20 cellular contexts compared by ENCODE assay signal in the genomic region with DNA sequence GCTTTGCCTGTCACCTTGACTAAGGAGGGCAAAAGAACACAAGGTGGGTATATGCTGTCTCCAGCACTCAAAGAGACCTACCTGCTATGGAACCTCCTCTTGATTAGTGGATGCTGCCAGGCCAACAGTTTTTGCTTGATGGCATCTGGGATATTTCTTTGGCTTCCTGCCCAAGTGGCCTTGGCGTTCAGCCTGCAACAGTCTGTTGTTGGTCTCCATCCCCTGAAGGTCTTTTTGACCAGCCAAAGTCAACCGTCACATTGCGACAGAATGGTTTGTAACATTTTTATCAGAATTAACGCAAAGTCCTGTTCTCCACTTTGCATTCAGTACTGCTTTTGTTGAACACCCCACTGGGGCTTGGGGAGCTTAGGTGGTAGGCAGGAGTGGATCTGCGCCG. TPM values are rescaled to one million over a fixed set of nuclear protein-coding genes. Genes with fewer than 3 reads are reported as not detected.
DNase-seq lines count a peak whose midpoint lies in the region; ATAC-seq, FAIRE-seq and TF ChIP-seq lines count a peak whose summit lies in the region.
"Had no signal": no experiment of that assay in that cellular context is flagged by ENCODE, and none has a peak within 500 bp of the region (broad histone marks: within the 10 kb centered on the region; RNA-seq: fewer than 3 reads in every experiment).

No MANE protein-coding gene starts in this region.

- no peak overlapping the region for H3K4me2 ChIP-seq in HepG2 (ENCODE audit: low read depth, low read length)
- H3K4me2 ChIP-seq in neuronal stem cell (ENCODE audit: insufficient read depth, low read length, poor library complexity, severe bottlenecking) = no peak overlapping the region

- POLR2A ChIA-PET in HepG2 (lab: Yijun Ruan, JAX) = no interaction called here

- H3K4ac ChIP-seq in neuronal stem cell (ENCODE audit: low read length) = no peak overlapping the region

- no peak overlapping the region for H4K8ac ChIP-seq in neuronal stem cell (ENCODE audit: low read depth, low read length)

- TF ChIP-seq EP300 in HepG2 (IDR thresholded peaks at IDR 0.05; ENCODE audit: low read depth in 2 of 2, low read length in 2 of 2) = no peak
- no peak for TF ChIP-seq EP300 in HepG2 (CRISPR knock-in tag; IDR thresholded peaks at IDR 0.05; ENCODE audit: borderline replicate concordance)

- no peak overlapping the region for H2BK5ac ChIP-seq in neuronal stem cell (ENCODE audit: low read length)

- in situ Hi-C loops in HepG2 (cut with HindIII; ENCODE audit: extremely low pct_ligation_motif_present, low pct_unique_long_range_greater_than_20kb) = no loop called here
- in situ Hi-C loops in KBM-7 (cut with MboI; ENCODE audit: low pct_unique_long_range_greater_than_20kb, low sequenced_read_pairs) = no loop called here

- no peak; the same call in 2 of the 3 replicates for ATAC-seq in HepG2
- no peak for ATAC-seq in right lobe of liver
- ATAC-seq: CD8-positive, alpha-beta T cell had no signal

- H3K23ac ChIP-seq in neuronal stem cell (ENCODE audit: low read depth, low read length, poor library complexity) = no peak overlapping the region

- TF ChIP-seq POLR2A in HepG2 (IDR thresholded peaks at IDR 0.05; ENCODE audit: insufficient read depth in 1 of 2, low read depth in 2 of 2, low read length in 2 of 2) = no peak
- TF ChIP-seq POLR2A in right lobe of liver (IDR thresholded peaks at IDR 0.05) = no peak

- CTCF ChIA-PET in HepG2 (lab: Yijun Ruan, JAX; ENCODE audit: low intra/inter-chr PET ratio, low total read pairs) = no interaction called here

- peak; percentile 66 for FAIRE-seq in HepG2 (lab: Jason Lieb, UNC)
- FAIRE-seq: GM18507, RCC 7860 had no signal

- intact Hi-C loops in HepG2 (cut with micrococcal nuclease; ENCODE audit: unreplicated experiment) = no loop called here
- intact Hi-C loops in right lobe of liver (cut with DNase I) = no loop called here

- no peaks in the 10 kb centered on the region for H3K79me1 ChIP-seq in neuronal stem cell (ENCODE audit: low read depth, low read length)

- 48% methylated on average over 6 of the region's 6 CpGs for WGBS in HepG2 (ENCODE audit: low lambda C conversion rate)
- 65% methylated on average over 6 of the region's 6 CpGs for WGBS in right lobe of liver (ENCODE audit: insufficient coverage, low coverage, low lambda C conversion rate, missing lambda C conversion rate)
- no CpG with 5 or more reads among the region's 6 CpGs for WGBS in neuronal stem cell (ENCODE audit: extremely low coverage in 2 of 2, insufficient read length in 2 of 2, insufficient replicate concordance in 1 of 2), 2 donors

- H3K27me3 ChIP-seq in HepG2 (ENCODE audit: control insufficient read depth in 1 of 2, insufficient read depth in 2 of 2, low read length in 2 of 2) = no peaks in the 10 kb centered on the region
- H3K27me3 ChIP-seq in right lobe of liver = no peaks in the 10 kb centered on the region
- H3K27me3 ChIP-seq in neuronal stem cell (ENCODE audit: control insufficient read depth in 3 of 3, insufficient read depth in 3 of 3, low read depth in 1 of 3, low read length in 3 of 3) = no peaks in the 10 kb centered on the region
- H3K27me3 ChIP-seq: SJSA1 had no signal

- peaks cover 33% of the 10 kb centered on the region for H3K4me1 ChIP-seq in HepG2 (ENCODE audit: insufficient read depth, low read length)
- H3K4me1 ChIP-seq in right lobe of liver = no peaks in the 10 kb centered on the region
- peaks cover 0 to 7% of the 10 kb centered on the region in 2 donors for H3K4me1 ChIP-seq in neuronal stem cell (ENCODE audit: control insufficient read depth in 2 of 2, insufficient read depth in 1 of 2, low read depth in 1 of 2, low read length in 2 of 2)

- H3K36me3 ChIP-seq in HepG2 (replicated peaks in 1 of 2; ENCODE audit: control insufficient read depth in 1 of 2, insufficient read depth in 2 of 2, low read length in 2 of 2) (no peaks in the 10 kb centered on the region), right lobe of liver (no peaks in the 10 kb centered on the region), neuronal stem cell (replicated peaks in 1 of 2; ENCODE audit: control insufficient read depth in 2 of 2, insufficient read depth in 2 of 2, low read length in 2 of 2) (no peaks in the 10 kb centered on the region)
- H3K36me3 ChIP-seq: SJSA1 had no signal

- DNase-seq in DMS 273 (lab: John Stamatoyannopoulos, UW; ENCODE audit: unreplicated experiment) (peak; percentile 26), DMS 273 treated with DMSO at 0.1 percent for 48 hours (lab: John Stamatoyannopoulos, UW) (no peak), HepG2 (ENCODE audit: low spot score) (no peak), right lobe of liver (no peak), neuronal stem cell (ENCODE audit: low spot score) (no peak), KBM-7 (no peak), NCI-H526 (lab: John Stamatoyannopoulos, UW) (no peak), NCI-H510A (lab: John Stamatoyannopoulos, UW) (no peak)
- DNase-seq: CD8-positive, alpha-beta T cell; GDM1; GOT3; HCEC 1CT; NCI-H1092 treated with DMSO at 0.1 percent for 48 hours; NCI-H1436 treated with DMSO at 0.1 percent for 48 hours; NCI-H1930; NCI-H774 had no signal

- H2BK15ac ChIP-seq in neuronal stem cell (ENCODE audit: low read length) = no peak overlapping the region

- no peaks in the 10 kb centered on the region for H3K79me2 ChIP-seq in HepG2 (ENCODE audit: insufficient read depth, low read length)

- TF ChIP-seq CTCF in HepG2 (CRISPR knock-in tag; IDR thresholded peaks at IDR 0.05) = no peak
- TF ChIP-seq CTCF in right lobe of liver (IDR thresholded peaks at IDR 0.05) = no peak

- H3K9me3 ChIP-seq in HepG2 (ENCODE audit: low read length) = no peaks in the 10 kb centered on the region
- no peaks in the 10 kb centered on the region for H3K9me3 ChIP-seq in right lobe of liver
- H3K9me3 ChIP-seq in neuronal stem cell (replicated peaks in 1 of 2; ENCODE audit: control insufficient read depth in 2 of 2, insufficient read depth in 1 of 2, low read depth in 1 of 2, low read length in 2 of 2) = no peaks in the 10 kb centered on the region
- H3K9me3 ChIP-seq: SJSA1 had no signal

- no peak overlapping the region for H2AK5ac ChIP-seq in neuronal stem cell (ENCODE audit: low read depth, low read length)

- no peaks in the 10 kb centered on the region for H4K20me1 ChIP-seq in HepG2 (ENCODE audit: insufficient read depth, low read length)

- no peak overlapping the region for H4K91ac ChIP-seq in neuronal stem cell (ENCODE audit: low read depth, low read length, poor library complexity)

- no peak overlapping the region for H3K14ac ChIP-seq in neuronal stem cell (ENCODE audit: low read length)

- no peak overlapping the region for H3K9ac ChIP-seq in HepG2 (ENCODE audit: insufficient read depth, low read depth, low read length)
- peak overlapping the region; percentile 25 for H3K9ac ChIP-seq in neuronal stem cell (ENCODE audit: low read depth, low read length, poor library complexity)

- no peak overlapping the region for H2BK12ac ChIP-seq in neuronal stem cell (ENCODE audit: low read length)

- no peak overlapping the region for H3K27ac ChIP-seq in HepG2 (ENCODE audit: extremely low read length, insufficient read depth, low read length)
- H3K27ac ChIP-seq in right lobe of liver = no peak overlapping the region
- H3K27ac ChIP-seq in neuronal stem cell (replicated peaks; ENCODE audit: low read length) = no peak overlapping the region
- H3K27ac ChIP-seq: 22Rv1, SJSA1 had no signal

- H3K18ac ChIP-seq in neuronal stem cell (ENCODE audit: low read length) = no peak overlapping the region

- H2AFZ ChIP-seq in HepG2 (ENCODE audit: low read length) (no peak overlapping the region), neuronal stem cell (ENCODE audit: low read length) (no peak overlapping the region)

- BruUV-seq in HepG2 (replicated peaks; lab: Mats Ljungman, UMichigan) = no TSS peak

- H3K4me3 ChIP-seq in HepG2 (replicated peaks in 1 of 3; ENCODE audit: insufficient read depth in 1 of 3, low read depth in 2 of 3, low read length in 3 of 3) (no peak overlapping the region), right lobe of liver (no peak overlapping the region), neuronal stem cell (ENCODE audit: low read length in 2 of 2) (no peak overlapping the region)
- H3K4me3 ChIP-seq: SJSA1 had no signal

- TF ChIP-seq RAD21 in HepG2 (CRISPR knock-in tag; IDR thresholded peaks at IDR 0.05) = no peak

- no peak overlapping the region for H2BK120ac ChIP-seq in neuronal stem cell (ENCODE audit: low read depth, low read length)

RNA-seq across cellular contexts. Expression of a gene that starts 37.1 kb away (rescaled TPM):
- total RNA-seq in HepG2 (2016; rRNA removed; fragmentation: Illumina TruSeq; extraction: Trizol) (41.4 and 60.1 TPM in 2 replicates), right lobe of liver (10 to 100 TPM in 5 of 6 experiments, 1 to 10 TPM in 1; 7.2 to 44.6 (median 25.2) TPM)
- total RNA-seq in HepG2 (2016; cell fraction: cytosol; rRNA removed; fragmentation: Illumina TruSeq; extraction: Trizol; ENCODE audit: low read depth) = 22.9 and 24.8 TPM in 2 replicates
- 40.1 and 52.3 TPM in 2 replicates for total RNA-seq in HepG2 (2016; cell fraction: insoluble cytoplasmic fraction; rRNA removed; fragmentation: Illumina TruSeq; extraction: Trizol)
- total RNA-seq in HepG2 (2016; cell fraction: membrane; rRNA removed; fragmentation: Illumina TruSeq; extraction: Trizol) = 38.4 and 42.1 TPM in 2 replicates
- total RNA-seq in HepG2 (2016; cell fraction: nucleus; rRNA removed; fragmentation: Illumina TruSeq; extraction: Trizol) = 23.4 and 26.0 TPM in 2 replicates
- 48.7 and 60.5 TPM in 2 replicates for polyA plus RNA-seq in HepG2 (2011; rRNA removed)
- polyA plus RNA-seq in HepG2 (2011; cell fraction: cytosol; rRNA removed) = 35.1 and 50.0 TPM in 2 replicates
- polyA plus RNA-seq in HepG2 (2011; cell fraction: nucleus; rRNA removed) = 16.6 and 20.7 TPM in 2 replicates
- 55.8 and 68.9 TPM in 2 replicates for polyA plus RNA-seq in HepG2 (2012)
- polyA plus RNA-seq in HepG2 (2016; cell fraction: cytosol; fragmentation: Illumina TruSeq; extraction: Trizol; ENCODE audit: low read depth) = 37.2 and 40.1 TPM in 2 replicates
- polyA plus RNA-seq in HepG2 (2016; cell fraction: insoluble cytoplasmic fraction; fragmentation: Illumina TruSeq; extraction: Trizol; ENCODE audit: low read depth) = 67.5 and 71.1 TPM in 2 replicates
- 42.6 and 44.3 TPM in 2 replicates for polyA plus RNA-seq in HepG2 (2016; cell fraction: membrane; fragmentation: Illumina TruSeq; extraction: Trizol; ENCODE audit: low read depth)
- polyA plus RNA-seq in HepG2 (2016; cell fraction: nucleus; fragmentation: Illumina TruSeq; extraction: Trizol; ENCODE audit: insufficient read depth, low read depth) = 39.9 and 41.4 TPM in 2 replicates
- polyA minus RNA-seq in HepG2 (2011; rRNA and poly(A)+ RNA removed; ENCODE audit: low replicate concordance) = 29.1 and 31.0 TPM in 2 replicates
- polyA minus RNA-seq in HepG2 (2011; cell fraction: cytosol; rRNA and poly(A)+ RNA removed) = 46.4 and 51.7 TPM in 2 replicates
- 32.6 and 44.3 TPM in 2 replicates for polyA minus RNA-seq in HepG2 (2011; cell fraction: nucleus; rRNA and poly(A)+ RNA removed)
- 13.3 TPM for polyA plus RNA-seq in neuronal stem cell (2013, experiment 1 of 2)
- polyA plus RNA-seq in neuronal stem cell (2013, experiment 2 of 2) = 14.7 TPM

RNA-seq across cellular contexts. Expression of a gene that starts 39.3 kb away (rescaled TPM):
- total RNA-seq in HepG2 (2016; rRNA removed; fragmentation: Illumina TruSeq; extraction: Trizol) (88.9 and 90.3 TPM in 2 replicates), right lobe of liver (10 to 100 TPM; 15.8 to 36.8 (median 20.7) TPM)
- total RNA-seq in HepG2 (2016; cell fraction: cytosol; rRNA removed; fragmentation: Illumina TruSeq; extraction: Trizol; ENCODE audit: low read depth) = 14.5 and 15.0 TPM in 2 replicates
- total RNA-seq in HepG2 (2016; cell fraction: insoluble cytoplasmic fraction; rRNA removed; fragmentation: Illumina TruSeq; extraction: Trizol) = 82.7 and 90.1 TPM in 2 replicates
- total RNA-seq in HepG2 (2016; cell fraction: membrane; rRNA removed; fragmentation: Illumina TruSeq; extraction: Trizol) = 49.2 and 50.7 TPM in 2 replicates
- total RNA-seq in HepG2 (2016; cell fraction: nucleus; rRNA removed; fragmentation: Illumina TruSeq; extraction: Trizol) = 48.4 and 54.7 TPM in 2 replicates
- polyA plus RNA-seq in HepG2 (2011; rRNA removed) = 73.4 and 77.7 TPM in 2 replicates
- 83.3 and 106 TPM in 2 replicates for polyA plus RNA-seq in HepG2 (2011; cell fraction: cytosol; rRNA removed)
- 69.3 and 70.9 TPM in 2 replicates for polyA plus RNA-seq in HepG2 (2011; cell fraction: nucleus; rRNA removed)
- 57.7 and 65.4 TPM in 2 replicates for polyA plus RNA-seq in HepG2 (2012)
- polyA plus RNA-seq in HepG2 (2016; cell fraction: cytosol; fragmentation: Illumina TruSeq; extraction: Trizol; ENCODE audit: low read depth) = 15.1 and 16.9 TPM in 2 replicates
- polyA plus RNA-seq in HepG2 (2016; cell fraction: insoluble cytoplasmic fraction; fragmentation: Illumina TruSeq; extraction: Trizol; ENCODE audit: low read depth) = 96.1 and 98.5 TPM in 2 replicates
- 36.1 and 39.8 TPM in 2 replicates for polyA plus RNA-seq in HepG2 (2016; cell fraction: membrane; fragmentation: Illumina TruSeq; extraction: Trizol; ENCODE audit: low read depth)
- polyA plus RNA-seq in HepG2 (2016; cell fraction: nucleus; fragmentation: Illumina TruSeq; extraction: Trizol; ENCODE audit: insufficient read depth, low read depth) = 90.6 and 97.4 TPM in 2 replicates
- 73.1 and 84.7 TPM in 2 replicates for polyA minus RNA-seq in HepG2 (2011; rRNA and poly(A)+ RNA removed; ENCODE audit: low replicate concordance)
- 32.4 and 32.5 TPM in 2 replicates for polyA minus RNA-seq in HepG2 (2011; cell fraction: cytosol; rRNA and poly(A)+ RNA removed)
- polyA minus RNA-seq in HepG2 (2011; cell fraction: nucleus; rRNA and poly(A)+ RNA removed) = 39.9 and 43.4 TPM in 2 replicates
- 24.6 TPM for polyA plus RNA-seq in neuronal stem cell (2013, experiment 1 of 2)
- 24.2 TPM for polyA plus RNA-seq in neuronal stem cell (2013, experiment 2 of 2)

RNA-seq across cellular contexts. Expression of a gene that starts 53.8 kb away (rescaled TPM):
- total RNA-seq in HepG2 (2016; rRNA removed; fragmentation: Illumina TruSeq; extraction: Trizol) = 0.15 and 0.29 TPM in 2 replicates
- 0.09 and 0.10 TPM in 2 replicates for total RNA-seq in HepG2 (2016; cell fraction: cytosol; rRNA removed; fragmentation: Illumina TruSeq; extraction: Trizol; ENCODE audit: low read depth)
- 0.16 and 0.32 TPM in 2 replicates for total RNA-seq in HepG2 (2016; cell fraction: insoluble cytoplasmic fraction; rRNA removed; fragmentation: Illumina TruSeq; extraction: Trizol)
- 0.03 and 0.10 TPM in 2 replicates for total RNA-seq in HepG2 (2016; cell fraction: membrane; rRNA removed; fragmentation: Illumina TruSeq; extraction: Trizol)
- 0.31 and 0.34 TPM in 2 replicates for total RNA-seq in HepG2 (2016; cell fraction: nucleus; rRNA removed; fragmentation: Illumina TruSeq; extraction: Trizol)
- polyA plus RNA-seq in HepG2 (2011; rRNA removed) = 0.26 and 0.46 TPM in 2 replicates
- 0.07 and 0.17 TPM in 2 replicates for polyA plus RNA-seq in HepG2 (2011; cell fraction: cytosol; rRNA removed)
- 1.3 and 2.2 TPM in 2 replicates for polyA plus RNA-seq in HepG2 (2011; cell fraction: nucleus; rRNA removed)
- 0.49 and 0.50 TPM in 2 replicates for polyA plus RNA-seq in HepG2 (2012)
- 0.02 TPM in 1 of 2 replicates, not detected in the other for polyA plus RNA-seq in HepG2 (2016; cell fraction: cytosol; fragmentation: Illumina TruSeq; extraction: Trizol; ENCODE audit: low read depth)
- polyA plus RNA-seq in HepG2 (2016; cell fraction: insoluble cytoplasmic fraction; fragmentation: Illumina TruSeq; extraction: Trizol; ENCODE audit: low read depth) = 0.11 and 0.14 TPM in 2 replicates
- 0.06 and 0.08 TPM in 2 replicates for polyA plus RNA-seq in HepG2 (2016; cell fraction: membrane; fragmentation: Illumina TruSeq; extraction: Trizol; ENCODE audit: low read depth)
- polyA plus RNA-seq in HepG2 (2016; cell fraction: nucleus; fragmentation: Illumina TruSeq; extraction: Trizol; ENCODE audit: insufficient read depth, low read depth) = 0.44 and 0.70 TPM in 2 replicates
- polyA minus RNA-seq in HepG2 (2011; rRNA and poly(A)+ RNA removed; ENCODE audit: low replicate concordance) = 0.10 and 0.33 TPM in 2 replicates
- 0.09 TPM in 1 of 2 replicates, not detected in the other for polyA minus RNA-seq in HepG2 (2011; cell fraction: cytosol; rRNA and poly(A)+ RNA removed)
- 0.64 and 0.87 TPM in 2 replicates for polyA minus RNA-seq in HepG2 (2011; cell fraction: nucleus; rRNA and poly(A)+ RNA removed)
- under 1 TPM in 5 of 6 experiments, not detected in 1; 0.22 to 0.46 (median 0.27) TPM for total RNA-seq in right lobe of liver
- 0.07 TPM for polyA plus RNA-seq in neuronal stem cell (2013, experiment 1 of 2)
- polyA plus RNA-seq in neuronal stem cell (2013, experiment 2 of 2) = 0.08 TPM
